Comparison of ENCODE assay signal across 8 cellular contexts in the genomic region with DNA sequence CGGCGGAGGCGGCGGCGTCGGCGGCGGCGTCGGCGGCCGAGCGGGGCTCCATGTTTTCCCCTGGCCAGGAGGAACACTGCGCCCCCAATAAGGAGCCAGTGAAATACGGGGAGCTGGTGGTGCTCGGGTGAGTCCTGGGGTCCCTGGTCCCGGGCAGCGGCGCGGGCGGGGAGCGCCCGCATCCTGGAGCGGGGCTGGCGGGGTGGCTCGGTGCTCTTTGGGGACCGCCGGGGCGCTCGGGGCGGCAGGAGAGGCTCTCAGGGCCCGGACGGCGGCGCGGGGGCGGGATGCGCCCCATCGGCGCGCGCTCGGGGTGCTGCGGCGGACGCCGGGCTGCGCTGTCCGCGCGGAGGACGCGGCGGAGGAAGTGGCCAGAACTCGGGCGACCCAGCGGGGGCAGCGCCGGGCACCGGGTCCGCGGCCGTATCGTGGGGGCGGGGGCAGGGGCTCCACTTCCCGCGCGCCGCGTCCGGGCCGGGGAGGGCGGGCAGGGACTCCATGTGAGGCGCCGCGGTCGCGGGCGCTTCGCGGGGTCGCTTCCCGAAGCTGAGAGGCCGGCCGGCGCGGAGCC. TPM values are rescaled to one million over a fixed set of nuclear protein-coding genes. Genes with fewer than 3 reads are reported as not detected.
DNase-seq lines count a peak whose midpoint lies in the region; ATAC-seq and TF ChIP-seq lines count a peak whose summit lies in the region.

No MANE protein-coding gene starts in this region.

- H3K9me3 ChIP-seq in upper lobe of left lung: no peaks in the 10 kb centered on the region

- no peaks in the 10 kb centered on the region for H3K27me3 ChIP-seq in upper lobe of left lung

- peak overlapping the region; percentile 93 for H3K4me3 Mint-ChIP-seq in activated CD4-positive, alpha-beta T cell treated with anti-CD3 and anti-CD28 coated beads, Interleukin-2, amount 10 ng/mL, durations not matched to agents 24 days and 14 days
- peak overlapping the region; percentile 22 to 99 (median 89) for H3K4me3 Mint-ChIP-seq in naive B cell

- no peak for TF ChIP-seq EP300 in upper lobe of left lung (IDR thresholded peaks at IDR 0.05)

- H3K4me1 ChIP-seq in upper lobe of left lung: peaks cover 21 to 39% (median 23%) of the 10 kb centered on the region in 4 donors

- ATAC-seq in HG03045 (IDR thresholded peaks at IDR 0.05; ENCODE audit: unreplicated experiment) (peak; percentile 16), esophagus mucosa (peak; percentile 28), naive B cell (ENCODE audit: low read depth in 2 of 2) (peak; percentile 20 to 27), upper lobe of left lung (ENCODE audit: low FRiP score in 2 of 2) (peak; percentile 31 to 58)

- peaks cover 2% of the 10 kb centered on the region for H3K36me3 Mint-ChIP-seq in activated CD4-positive, alpha-beta T cell treated with anti-CD3 and anti-CD28 coated beads, Interleukin-2, amount 10 ng/mL, durations not matched to agents 24 days and 14 days (ENCODE audit: low read depth)
- H3K36me3 Mint-ChIP-seq in naive B cell: no peaks in the 10 kb centered on the region

- WGBS in upper lobe of left lung, 2 donors: 0% methylated on average over 15 of the region's 87 CpGs; no CpG with 5 or more reads in 1 of the 2 donors

- intact Hi-C loops in activated CD4-positive, alpha-beta T cell treated with anti-CD3 and anti-CD28 coated beads, Interleukin-2, amount 10 ng/mL, durations not matched to agents 24 days and 14 days (cut with micrococcal nuclease): loop anchor here (1.0 to 10.0 kb wide), 6 partner anchors 13 to 541 kb away; no protein-coding TSS in a partner anchor

- peaks cover 33% of the 10 kb centered on the region for H3K4me1 Mint-ChIP-seq in activated CD4-positive, alpha-beta T cell treated with anti-CD3 and anti-CD28 coated beads, Interleukin-2, amount 10 ng/mL, durations not matched to agents 24 days and 14 days
- peaks cover 30 to 56% (median 53%) of the 10 kb centered on the region in 3 donors for H3K4me1 Mint-ChIP-seq in naive B cell

- H3K27me3 Mint-ChIP-seq in activated CD4-positive, alpha-beta T cell treated with anti-CD3 and anti-CD28 coated beads, Interleukin-2, amount 10 ng/mL, durations not matched to agents 24 days and 14 days: peaks cover 44% of the 10 kb centered on the region
- H3K27me3 Mint-ChIP-seq in naive B cell: no peaks in the 10 kb centered on the region

- peak overlapping the region; percentile 92 to 99 (median 94) for H3K27ac ChIP-seq in upper lobe of left lung

- TF ChIP-seq CTCF in upper lobe of left lung (IDR thresholded peaks at IDR 0.05): no peak

- peak; percentile 11 for DNase-seq in NCI-H510A (lab: John Stamatoyannopoulos, UW)
- DNase-seq in NCI-H510A treated with DMSO at 0.1 percent for 48 hours (lab: John Stamatoyannopoulos, UW): no peak
- peak; percentile 80 for DNase-seq in activated CD4-positive, alpha-beta T cell treated with anti-CD3 and anti-CD28 coated beads, Interleukin-2, amount 10 ng/mL, durations not matched to agents 24 days and 14 days
- no peak for DNase-seq in naive B cell
- DNase-seq in upper lobe of left lung: peak; percentile 49 to 93
- no peak for DNase-seq in epidermal melanocyte (ENCODE audit: insufficient read length, low spot score)

- peak overlapping the region; percentile 45 to 97 (median 90) for H3K4me3 ChIP-seq in upper lobe of left lung

- TF ChIP-seq POLR2A in upper lobe of left lung (IDR thresholded peaks at IDR 0.05): no peak

- H3K36me3 ChIP-seq in upper lobe of left lung: no peaks in the 10 kb centered on the region

- no peaks in the 10 kb centered on the region for H3K9me3 Mint-ChIP-seq in activated CD4-positive, alpha-beta T cell treated with anti-CD3 and anti-CD28 coated beads, Interleukin-2, amount 10 ng/mL, durations not matched to agents 24 days and 14 days
- H3K9me3 Mint-ChIP-seq in naive B cell: no peaks in the 10 kb centered on the region

- no peak overlapping the region for H3K27ac Mint-ChIP-seq in activated CD4-positive, alpha-beta T cell treated with anti-CD3 and anti-CD28 coated beads, Interleukin-2, amount 10 ng/mL, durations not matched to agents 24 days and 14 days
- H3K27ac Mint-ChIP-seq in naive B cell: no peak overlapping the region

RNA-seq across cellular contexts. Expression of a gene that starts 0.5 kb away (rescaled TPM):
- total RNA-seq in activated CD4-positive, alpha-beta T cell treated with anti-CD3 and anti-CD28 coated beads, Interleukin-2, amount 10 ng/mL, durations not matched to agents 24 days and 14 days: 2.8 and 3.0 TPM in 2 replicates
- 1.8 TPM for total RNA-seq in esophagus mucosa
- polyA plus RNA-seq in naive B cell (ENCODE audit: low read depth in 6 of 6): 1 to 10 TPM; 1.5 to 6.0 (median 3.4) TPM
- 10 to 100 TPM in 4 of 6 donors, 1 to 10 TPM in 2; 9.0 to 21.6 (median 17.9) TPM for total RNA-seq in upper lobe of left lung

Comparison
In these comparisons a context has a peak if more than half of its experiments do, and no peak if none do; other contexts are left out.
1. DNase-seq: peak in NCI-H510A (single experiment), activated CD4-positive, alpha-beta T cell treated with anti-CD3 and anti-CD28 coated beads, Interleukin-2, amount 10 ng/mL, durations not matched to agents 24 days and 14 days (single experiment) and upper lobe of left lung (2 of 2); none in NCI-H510A treated with DMSO at 0.1 percent for 48 hours (single experiment), naive B cell (single experiment) and epidermal melanocyte (single experiment).
2. Peak in every context shown above with its lines, with median percentiles within 50 percentile points of each other: ATAC-seq.